In genomic region chr11:112219476-112220232, GRCh38 we compare ENCODE assay signal across 8 cellular contexts. TPM values are rescaled to one million over a fixed set of nuclear protein-coding genes. Genes with fewer than 3 reads are reported as not detected.
DNase-seq lines count a peak whose midpoint lies in the region; ATAC-seq and TF ChIP-seq lines count a peak whose summit lies in the region.

No MANE protein-coding gene starts in this region.

- no peaks in the 10 kb centered on the region for H3K27me3 Mint-ChIP-seq in activated naive CD4-positive, alpha-beta T cell treated with anti-CD3 and anti-CD28 coated beads, Interleukin-2, amount 50 U/mL, for 24 hours

- H3K9me3 ChIP-seq in Panc1 (ENCODE audit: control insufficient read depth, insufficient read depth, low read depth, low read length) (no peaks in the 10 kb centered on the region), parathyroid adenoma (ENCODE audit: control insufficient read depth, low read length) (no peaks in the 10 kb centered on the region)

- peak overlapping the region; percentile 80 for H3K27ac Mint-ChIP-seq in activated naive CD4-positive, alpha-beta T cell treated with anti-CD3 and anti-CD28 coated beads, Interleukin-2, amount 50 U/mL, for 24 hours

- CTCF ChIA-PET in Panc1 (lab: Charles Lee): interaction anchor here (0.9 to 3.5 kb wide), 4 partner anchors 27 to 61 kb away, joined by 3 to 58 read pairs (median 5); no protein-coding TSS in a partner anchor

- in situ Hi-C loops in Panc1 (cut with HindIII; ENCODE audit: low pct_unique_long_range_greater_than_20kb, low sequenced_read_pairs): no loop called here

- peak; percentile 98 for ATAC-seq in Panc1

- peak; percentile 80 for TF ChIP-seq CTCF in LNCaP clone FGC (IDR thresholded peaks at IDR 0.05; ENCODE audit: control insufficient read depth, extremely low read depth, insufficient read depth)
- peak; percentile 88 for TF ChIP-seq CTCF in Panc1 (IDR thresholded peaks at IDR 0.05)
- peak; percentile 62 for TF ChIP-seq CTCF in parathyroid adenoma (IDR thresholded peaks at IDR 0.05)

- H3K4me3 ChIP-seq in LNCaP clone FGC (ENCODE audit: low read depth, low read length): no peak overlapping the region
- no peak overlapping the region for H3K4me3 ChIP-seq in Panc1 (ENCODE audit: low read depth in 2 of 2, low read length in 2 of 2)
- no peak overlapping the region for H3K4me3 ChIP-seq in parathyroid adenoma (ENCODE audit: low read depth, low read length)

- H3K4me2 ChIP-seq in parathyroid adenoma (ENCODE audit: low read length): no peak overlapping the region

- H3K27ac ChIP-seq in Panc1 (ENCODE audit: low read length) (no peak overlapping the region), parathyroid adenoma (no peak overlapping the region)

- 0 out of 2 replicates have a peak, but pooled peaks cover 4% of the 10 kb centered on the region for H3K4me1 ChIP-seq in Panc1 (ENCODE audit: control insufficient read depth, insufficient read depth, low read length)
- H3K4me1 ChIP-seq in parathyroid adenoma: no peaks in the 10 kb centered on the region

- H3K36me3 ChIP-seq in Panc1 (ENCODE audit: control insufficient read depth, insufficient read depth, low read length) (no peaks in the 10 kb centered on the region), parathyroid adenoma (ENCODE audit: control insufficient read depth, insufficient read depth, low read length) (no peaks in the 10 kb centered on the region)

- no peaks in the 10 kb centered on the region for H3K79me2 ChIP-seq in parathyroid adenoma

- no TSS peak for BruUV-seq in Panc1 (replicated peaks; lab: Mats Ljungman, UMichigan)

- peak overlapping the region; percentile 46 for H2AFZ ChIP-seq in parathyroid adenoma

- no peaks in the 10 kb centered on the region for H3K9me3 Mint-ChIP-seq in activated naive CD4-positive, alpha-beta T cell treated with anti-CD3 and anti-CD28 coated beads, Interleukin-2, amount 50 U/mL, for 24 hours

- POLR2A ChIA-PET in Panc1 (lab: Charles Lee): no interaction called here

- no peaks in the 10 kb centered on the region for H3K36me3 Mint-ChIP-seq in activated naive CD4-positive, alpha-beta T cell treated with anti-CD3 and anti-CD28 coated beads, Interleukin-2, amount 50 U/mL, for 24 hours

- intact Hi-C loops in Panc1 (cut with micrococcal nuclease; ENCODE audit: unreplicated experiment): loop anchor here (1.0 to 10.0 kb wide), 2 partner anchors 61 to 1065 kb away; no protein-coding TSS in a partner anchor

- peak; percentile 27 for DNase-seq in stimulated activated CD4-positive, alpha-beta T cell treated with anti-CD3 and anti-CD28 coated beads, Interleukin-15, amount 100 ng/mL, for 24 hours
- no peak for DNase-seq in stimulated activated CD4-positive, alpha-beta T cell treated with anti-CD3 and anti-CD28 coated beads, Interleukin-4, amount 100 ng/mL, for 1 hour
- DNase-seq in HCEC 1CT (peak; percentile 55), LNCaP clone FGC (ENCODE audit: low read depth) (peak; percentile 56), Panc1 (ENCODE audit: low read depth, low spot score) (peak; percentile 78), glomerular endothelial cell (ENCODE audit: extremely low read depth, low read depth, low spot score) (peak; percentile 80)

- no peaks in the 10 kb centered on the region for H3K27me3 ChIP-seq in Panc1 (ENCODE audit: control insufficient read depth, insufficient read depth, low read length)
- no peaks in the 10 kb centered on the region for H3K27me3 ChIP-seq in parathyroid adenoma (ENCODE audit: control insufficient read depth, insufficient read depth, low read length)

- no peaks in the 10 kb centered on the region for H3K4me1 Mint-ChIP-seq in activated naive CD4-positive, alpha-beta T cell treated with anti-CD3 and anti-CD28 coated beads, Interleukin-2, amount 50 U/mL, for 24 hours

- H3K4me3 Mint-ChIP-seq in activated naive CD4-positive, alpha-beta T cell treated with anti-CD3 and anti-CD28 coated beads, Interleukin-2, amount 50 U/mL, for 24 hours: no peak overlapping the region

- H3K9ac ChIP-seq in parathyroid adenoma: no peak overlapping the region

RNA-seq across cellular contexts. Expression of gene PTS, which starts 6.6 kb away (rescaled TPM):
- total RNA-seq in Panc1 (2021; ENCODE audit: unreplicated experiment) (64.2 TPM), glomerular endothelial cell (20.6 and 24.5 TPM in 2 replicates)
- 54.2 TPM for polyA plus RNA-seq in Panc1 (2012; ENCODE audit: insufficient read length)

RNA-seq across cellular contexts. Expression of gene PLET1, which starts 41.0 kb away (rescaled TPM):
- total RNA-seq in Panc1 (2021; ENCODE audit: unreplicated experiment): not detected
- not detected for polyA plus RNA-seq in Panc1 (2012; ENCODE audit: insufficient read length)
- not detected in 2 replicates for total RNA-seq in glomerular endothelial cell

RNA-seq across cellular contexts. Expression of gene BCO2, which starts 44.3 kb away (rescaled TPM):
- total RNA-seq in Panc1 (2021; ENCODE audit: unreplicated experiment) (2.5 TPM), glomerular endothelial cell (1.3 and 1.9 TPM in 2 replicates)
- 1.0 TPM for polyA plus RNA-seq in Panc1 (2012; ENCODE audit: insufficient read length)

RNA-seq across cellular contexts. Expression of gene TEX12, which starts 52.5 kb away (rescaled TPM):
- total RNA-seq in Panc1 (2021; ENCODE audit: unreplicated experiment) (0.23 TPM), glomerular endothelial cell (0.23 TPM in 1 of 2 replicates, not detected in the other)
- polyA plus RNA-seq in Panc1 (2012; ENCODE audit: insufficient read length): not detected

RNA-seq across cellular contexts. Expression of gene IL18, which starts 55.8 kb away (rescaled TPM):
- total RNA-seq in Panc1 (2021; ENCODE audit: unreplicated experiment) (22.5 TPM), glomerular endothelial cell (0.35 and 2.6 TPM in 2 replicates)
- polyA plus RNA-seq in Panc1 (2012; ENCODE audit: insufficient read length): 25.1 TPM
